In the genomic region with DNA sequence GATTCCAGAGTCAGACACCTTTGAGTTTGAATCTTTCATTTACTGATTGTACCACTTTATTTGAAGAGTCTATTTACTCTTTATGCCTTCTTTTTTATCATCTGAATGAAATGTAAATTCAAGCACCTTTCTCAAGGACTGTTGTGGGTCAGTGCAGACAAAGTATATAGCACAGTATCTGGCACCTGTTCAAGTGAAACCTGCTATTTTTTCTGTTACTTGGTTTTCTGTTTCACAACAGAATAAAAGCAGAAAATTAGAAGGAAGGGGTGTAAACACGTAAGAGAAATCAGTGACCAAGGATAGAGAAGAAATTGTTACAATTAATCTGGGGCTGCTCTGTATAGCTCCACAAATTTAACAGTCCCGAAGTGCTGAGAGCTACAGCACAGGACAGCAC, we compare ENCODE assay signal across 29 cellular contexts.
"Had no signal": no experiment of that assay in that cellular context is flagged by ENCODE, and none has a peak within 500 bp of the region (broad histone marks: within the 10 kb centered on the region; RNA-seq: fewer than 3 reads in every experiment).

No MANE protein-coding gene starts in this region.

- FAIRE-seq: colon, kidney, pancreas had no signal

- H3K27me3 ChIP-seq: body of pancreas, esophagus muscularis mucosa, foreskin keratinocyte, heart left ventricle, pancreas, upper lobe of left lung had no signal

- H3K36me3 ChIP-seq: esophagus muscularis mucosa, heart left ventricle, pancreas, upper lobe of left lung had no signal

- H3K4me3 ChIP-seq: body of pancreas, esophagus muscularis mucosa, heart left ventricle, pancreas, psoas muscle, smooth muscle cell, upper lobe of left lung had no signal

- H3K27ac ChIP-seq: body of pancreas, esophagus muscularis mucosa, foreskin keratinocyte, heart left ventricle, pancreas, psoas muscle, upper lobe of left lung had no signal

- ATAC-seq: body of pancreas; foreskin keratinocyte; heart left ventricle; left colon; pancreas; psoas muscle; stimulated activated memory B cell treated with anti-CD40 and anti-IgM and Interleukin-4, amounts not matched to agents 10 μg/mL and 1 μg/mL and 100 μg/mL, for 72 hours; stimulated activated naive CD8-positive, alpha-beta T cell treated with anti-CD3 and anti-CD28 coated beads, Interleukin-15, amount 100 ng/mL, for 72 hours had no signal

- H3K4me2 ChIP-seq: smooth muscle cell had no signal

- DNase-seq: activated CD4-positive, alpha-beta T cell treated with anti-CD3 and anti-CD28 coated beads for 4 hours; activated CD4-positive, alpha-beta T cell treated with anti-CD3 and anti-CD28 coated beads, Interleukin-2, amount 50 U/mL, for 4 hours; activated effector memory CD4-positive, alpha-beta T cell treated with Interleukin-2 at 50 U/mL for 16 hours; activated naive CD4-positive, alpha-beta T cell treated with Interleukin-2 at 50 U/mL for 16 hours; activated T-cell treated with anti-CD3 and anti-CD28 coated beads for 4 hours; anterior cingulate cortex; body of pancreas; dermis blood vessel endothelial cell; effector CD4-positive, alpha-beta T cell; foreskin keratinocyte; heart left ventricle; hypothalamus; immature natural killer cell; kidney; left colon; mammary epithelial cell; naive B cell; pancreas; psoas muscle; stimulated activated CD4-positive, alpha-beta T cell treated with anti-CD3 and anti-CD28 coated beads, Interleukin-1b, Interleukin-23, amount 100 ng/mL, for 48 hours; stimulated activated CD4-positive, alpha-beta T cell treated with anti-CD3 and anti-CD28 coated beads, Interleukin-4, amount 100 ng/mL, for 4 hours; stimulated activated CD8-positive, alpha-beta memory T cell treated with anti-CD3 and anti-CD28 coated beads, Interleukin-4, amount 100 ng/mL, for 48 hours; stimulated activated naive CD8-positive, alpha-beta T cell treated with anti-CD3 and anti-CD28 coated beads, Interleukin-15, amount 100 ng/mL, for 72 hours; substantia nigra; upper lobe of left lung had no signal

- H3K4me1 ChIP-seq: body of pancreas, esophagus muscularis mucosa, foreskin keratinocyte, heart left ventricle, pancreas, psoas muscle, upper lobe of left lung had no signal
